ENCODE assay signal across 22 cellular contexts in genomic region chr2:33380661-33381183, GRCh38.
"Had no signal": no experiment of that assay in that cellular context is flagged by ENCODE, and none has a peak within 500 bp of the region (broad histone marks: within the 10 kb centered on the region; RNA-seq: fewer than 3 reads in every experiment).

No MANE protein-coding gene starts in this region.

- H3K4me3 ChIP-seq: adrenal gland, esophagus squamous epithelium, left ventricle myocardium inferior, mucosa of descending colon, prostate gland, right atrium auricular region, skin epidermis, tibial nerve had no signal

- H3K9me3 ChIP-seq: adrenal gland, esophagus squamous epithelium, left ventricle myocardium inferior, mucosa of descending colon, prostate gland, right atrium auricular region, tibial nerve had no signal

- H3K4me1 Mint-ChIP-seq: immature natural killer cell had no signal

- FAIRE-seq: bronchial epithelial cell, urothelium cell line had no signal

- DNase-seq: activated CD4-positive, CD25-positive, alpha-beta regulatory T cell treated with anti-CD3 and anti-CD28 coated beads, Interleukin-2, amount 50 U/mL, for 72 hours; activated effector memory CD4-positive, alpha-beta T cell treated with anti-CD3 and anti-CD28 coated beads, Interleukin-2, amount 50 U/mL, for 16 hours; activated T-cell treated with anti-CD3 and anti-CD28 coated beads, Interleukin-2, amount 50 U/mL, for 72 hours; adrenal gland; cerebellar nuclear complex; effector CD8-positive, alpha-beta T cell; esophagus squamous epithelium; immature natural killer cell; kidney glomerular epithelial cell; left ventricle myocardium inferior; mucosa of descending colon; naive thymus-derived CD8-positive, alpha-beta T cell had no signal

- H3K27me3 ChIP-seq: adrenal gland, esophagus squamous epithelium, right atrium auricular region, tibial nerve had no signal

- H3K9me3 Mint-ChIP-seq: activated naive CD4-positive, alpha-beta T cell treated with anti-CD3 and anti-CD28 coated beads, Interleukin-2, amount 50 U/mL, for 72 hours; activated T-cell treated with anti-CD3 and anti-CD28 coated beads, Interleukin-2, amount 50 U/mL, for 72 hours; immature natural killer cell; naive thymus-derived CD8-positive, alpha-beta T cell; stimulated activated naive CD8-positive, alpha-beta T cell treated with anti-CD3 and anti-CD28 coated beads, Interleukin-15, Interleukin-2, amounts not matched to agents 100 ng/mL and 50 ng/mL, for 24 hours had no signal

- H3K27ac Mint-ChIP-seq: activated naive CD4-positive, alpha-beta T cell treated with anti-CD3 and anti-CD28 coated beads, Interleukin-2, amount 50 U/mL, for 72 hours; activated T-cell treated with anti-CD3 and anti-CD28 coated beads, Interleukin-2, amount 50 U/mL, for 72 hours; immature natural killer cell; memory B cell; stimulated activated naive CD8-positive, alpha-beta T cell treated with anti-CD3 and anti-CD28 coated beads, Interleukin-15, Interleukin-2, amounts not matched to agents 100 ng/mL and 50 ng/mL, for 24 hours had no signal

- H3K4me3 Mint-ChIP-seq: activated T-cell treated with anti-CD3 and anti-CD28 coated beads, Interleukin-2, amount 50 U/mL, for 72 hours; immature natural killer cell; memory B cell; naive thymus-derived CD8-positive, alpha-beta T cell; stimulated activated naive CD8-positive, alpha-beta T cell treated with anti-CD3 and anti-CD28 coated beads, Interleukin-15, Interleukin-2, amounts not matched to agents 100 ng/mL and 50 ng/mL, for 24 hours had no signal

- H3K36me3 Mint-ChIP-seq: activated naive CD4-positive, alpha-beta T cell treated with anti-CD3 and anti-CD28 coated beads, Interleukin-2, amount 50 U/mL, for 72 hours; immature natural killer cell; naive thymus-derived CD8-positive, alpha-beta T cell had no signal

- H3K36me3 ChIP-seq: adrenal gland, esophagus squamous epithelium, left ventricle myocardium inferior, prostate gland, tibial nerve had no signal

- H3K27ac ChIP-seq: adrenal gland, esophagus squamous epithelium, left ventricle myocardium inferior, prostate gland, right atrium auricular region, skin epidermis, VCaP had no signal

- ATAC-seq: activated naive CD4-positive, alpha-beta T cell treated with anti-CD3 and anti-CD28 coated beads, Interleukin-2, amount 50 U/mL, for 72 hours; activated T-cell treated with anti-CD3 and anti-CD28 coated beads, Interleukin-2, amount 50 U/mL, for 72 hours; mucosa of descending colon; naive thymus-derived CD8-positive, alpha-beta T cell had no signal

- H3K4me1 ChIP-seq: adrenal gland, prostate gland, right atrium auricular region had no signal
